ENCODE assay signal across 8 cellular contexts in the genomic region with DNA sequence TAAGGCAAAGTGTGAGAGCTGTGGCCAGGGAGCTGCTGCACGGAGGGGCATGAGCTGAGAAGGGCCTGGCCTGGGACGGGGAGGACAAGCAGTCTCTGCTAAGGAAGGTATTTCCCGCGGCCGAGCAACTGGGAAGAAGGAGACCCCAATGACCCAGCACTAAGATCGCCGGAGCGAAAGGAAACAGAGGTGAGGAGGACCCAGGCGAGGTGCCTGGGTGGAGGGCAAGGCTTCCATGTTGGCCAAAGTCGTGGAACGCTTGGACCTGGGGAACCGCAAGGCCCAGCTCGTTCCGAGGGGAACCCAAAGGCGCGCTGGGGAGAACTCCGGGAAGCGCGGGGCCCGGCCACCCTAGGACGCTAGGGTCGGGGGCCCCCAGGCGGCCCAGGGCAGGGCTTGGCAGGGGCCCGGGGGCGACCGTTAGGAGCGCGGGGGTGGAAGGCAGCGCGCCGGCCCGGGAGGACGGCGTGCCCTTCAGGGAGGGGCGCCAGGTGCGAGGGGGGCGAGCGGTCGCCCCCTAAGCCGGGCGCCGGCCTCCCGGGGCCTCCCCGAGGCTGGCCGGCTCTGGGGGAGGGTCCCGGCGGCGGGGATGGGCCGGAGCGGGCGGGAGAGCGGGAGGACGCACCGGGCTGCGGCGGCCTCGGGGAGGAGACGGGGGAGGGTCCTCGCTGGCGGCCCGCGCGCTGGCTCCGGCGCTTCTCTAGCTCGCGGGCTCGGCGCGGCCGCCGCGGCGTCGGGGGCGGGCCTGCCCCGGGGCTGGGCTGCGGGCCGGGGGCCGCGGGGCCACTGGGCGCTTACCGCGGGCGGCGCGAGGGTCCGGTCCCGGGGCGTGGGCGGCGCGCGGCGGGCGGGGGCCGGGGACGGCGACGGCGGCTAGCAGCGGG. TPM values are rescaled to one million over a fixed set of nuclear protein-coding genes. Genes with fewer than 3 reads are reported as not detected.
A peak's percentile ranks its signal among the peaks of the same experiment; 100 is the strongest.
DNase-seq lines count a peak whose midpoint lies in the region; ATAC-seq lines count a peak whose summit lies in the region.

No MANE protein-coding gene starts in this region.

- ATAC-seq in GM21619 (IDR thresholded peaks at IDR 0.05; ENCODE audit: unreplicated experiment) = peak; percentile 14
- ATAC-seq in esophagus mucosa = peak; percentile 33

- DNase-seq in EH (ENCODE audit: low read depth) (peak; percentile 19), SJCRH30 (no peak), neuronal stem cell (ENCODE audit: low spot score) (no peak), NCI-H774 (lab: John Stamatoyannopoulos, UW) (no peak), NCI-H2029 (lab: John Stamatoyannopoulos, UW) (no peak), SKM-1 treated with dmso at 0.1 percent for 144 hours (lab: John Stamatoyannopoulos, UW; ENCODE audit: unreplicated experiment) (no peak)

- H2BK12ac ChIP-seq in neuronal stem cell (ENCODE audit: low read length) = no peak overlapping the region

- peak overlapping the region; percentile 3 for H2AK5ac ChIP-seq in neuronal stem cell (ENCODE audit: low read depth, low read length)

- H3K9ac ChIP-seq in neuronal stem cell (ENCODE audit: low read depth, low read length, poor library complexity) = peak overlapping the region; percentile 95

- no peak overlapping the region for H4K91ac ChIP-seq in neuronal stem cell (ENCODE audit: low read depth, low read length, poor library complexity)

- H2AFZ ChIP-seq in neuronal stem cell (ENCODE audit: low read length) = peak overlapping the region; percentile 53

- H2BK5ac ChIP-seq in neuronal stem cell (ENCODE audit: low read length) = peak overlapping the region; percentile 7

- H3K79me1 ChIP-seq in neuronal stem cell (ENCODE audit: low read depth, low read length) = peaks cover 11% of the 10 kb centered on the region

- H2BK120ac ChIP-seq in neuronal stem cell (ENCODE audit: low read depth, low read length) = no peak overlapping the region

- H3K4me3 ChIP-seq in SJCRH30 (peak overlapping the region; percentile 85), neuronal stem cell (ENCODE audit: low read length in 2 of 2) (peak overlapping the region; percentile 74 to 79)

- peak overlapping the region; percentile 96 for H3K18ac ChIP-seq in neuronal stem cell (ENCODE audit: low read length)

- H3K14ac ChIP-seq in neuronal stem cell (ENCODE audit: low read length) = no peak overlapping the region

- H3K9me3 ChIP-seq in SJCRH30 (replicated peaks) = no peaks in the 10 kb centered on the region
- no peaks in the 10 kb centered on the region for H3K9me3 ChIP-seq in neuronal stem cell (replicated peaks in 1 of 2; ENCODE audit: control insufficient read depth in 2 of 2, insufficient read depth in 1 of 2, low read depth in 1 of 2, low read length in 2 of 2)

- no CpG with 5 or more reads among the region's 102 CpGs for whole genome bisulfite sequencing in neuronal stem cell (ENCODE audit: extremely low coverage in 2 of 2, insufficient read length in 2 of 2, insufficient replicate concordance in 1 of 2), 2 donors

- H4K8ac ChIP-seq in neuronal stem cell (ENCODE audit: low read depth, low read length) = no peak overlapping the region

- H3K27ac ChIP-seq in SJCRH30 (peak overlapping the region; percentile 43; the same call in 1 of the 2 replicates), neuronal stem cell (replicated peaks; ENCODE audit: low read length) (peak overlapping the region; percentile 63)

- H3K4me1 ChIP-seq in SJCRH30 = peaks cover 5% of the 10 kb centered on the region; the same call in 1 of the 2 replicates
- peaks cover 9 to 21% of the 10 kb centered on the region in 2 donors for H3K4me1 ChIP-seq in neuronal stem cell (ENCODE audit: control insufficient read depth in 2 of 2, insufficient read depth in 1 of 2, low read depth in 1 of 2, low read length in 2 of 2)

- H3K23ac ChIP-seq in neuronal stem cell (ENCODE audit: low read depth, low read length, poor library complexity) = no peak overlapping the region

- H3K27me3 ChIP-seq in SJCRH30 = no peaks in the 10 kb centered on the region
- peaks cover 0 to 2% (median 0%) of the 10 kb centered on the region in 3 experiments for H3K27me3 ChIP-seq in neuronal stem cell (ENCODE audit: control insufficient read depth in 3 of 3, insufficient read depth in 3 of 3, low read depth in 1 of 3, low read length in 3 of 3)

- no peak overlapping the region for H3K4ac ChIP-seq in neuronal stem cell (ENCODE audit: low read length)

- no peak overlapping the region for H2BK15ac ChIP-seq in neuronal stem cell (ENCODE audit: low read length)

- H3K36me3 ChIP-seq in SJCRH30 = peaks cover 10% of the 10 kb centered on the region; the same call in 1 of the 2 replicates
- peaks cover 17 to 34% of the 10 kb centered on the region in 2 donors for H3K36me3 ChIP-seq in neuronal stem cell (replicated peaks in 1 of 2; ENCODE audit: control insufficient read depth in 2 of 2, insufficient read depth in 2 of 2, low read length in 2 of 2)

- peak overlapping the region; percentile 69 for H3K4me2 ChIP-seq in neuronal stem cell (ENCODE audit: insufficient read depth, low read length, poor library complexity, severe bottlenecking)

RNA-seq across cellular contexts. Expression of gene GIGYF1, which starts 0.5 kb away (rescaled TPM):
- 17.8 and 22.6 TPM in 2 replicates for total RNA-seq in SJCRH30 (2014; rRNA removed; shearing (Covaris generic))
- total RNA-seq in esophagus mucosa = 10.4 TPM
- 29.2 TPM for polyA plus RNA-seq in neuronal stem cell (2013, experiment 1 of 2)
- polyA plus RNA-seq in neuronal stem cell (2013, experiment 2 of 2) = 28.5 TPM

RNA-seq across cellular contexts. Expression of gene POP7, which starts 12.4 kb away (rescaled TPM):
- 63.9 and 67.9 TPM in 2 replicates for total RNA-seq in SJCRH30 (2014; rRNA removed; shearing (Covaris generic))
- total RNA-seq in esophagus mucosa = 33.4 TPM
- 50.2 TPM for polyA plus RNA-seq in neuronal stem cell (2013, experiment 1 of 2)
- 53.7 TPM for polyA plus RNA-seq in neuronal stem cell (2013, experiment 2 of 2)

RNA-seq across cellular contexts. Expression of gene GNB2, which starts 20.0 kb away (rescaled TPM):
- total RNA-seq in SJCRH30 (2014; rRNA removed; shearing (Covaris generic)) = 105 and 112 TPM in 2 replicates
- 289 TPM for total RNA-seq in esophagus mucosa
- polyA plus RNA-seq in neuronal stem cell (2013, experiment 1 of 2) = 110 TPM
- 110 TPM for polyA plus RNA-seq in neuronal stem cell (2013, experiment 2 of 2)

RNA-seq across cellular contexts. Expression of gene EPO, which starts 26.7 kb away (rescaled TPM):
- total RNA-seq in SJCRH30 (2014; rRNA removed; shearing (Covaris generic)) = not detected in 2 replicates
- not detected for total RNA-seq in esophagus mucosa
- polyA plus RNA-seq in neuronal stem cell (2013, experiment 1 of 2) = 0.07 TPM
- 0.14 TPM for polyA plus RNA-seq in neuronal stem cell (2013, experiment 2 of 2)

RNA-seq across cellular contexts. Expression of gene ACTL6B, which starts 37.3 kb away (rescaled TPM):
- not detected in 2 replicates for total RNA-seq in SJCRH30 (2014; rRNA removed; shearing (Covaris generic))
- not detected for total RNA-seq in esophagus mucosa
- polyA plus RNA-seq in neuronal stem cell (2013, experiment 1 of 2) = 0.07 TPM
- 0.04 TPM for polyA plus RNA-seq in neuronal stem cell (2013, experiment 2 of 2)
